9 cellular contexts compared by ENCODE assay signal in the genomic region with DNA sequence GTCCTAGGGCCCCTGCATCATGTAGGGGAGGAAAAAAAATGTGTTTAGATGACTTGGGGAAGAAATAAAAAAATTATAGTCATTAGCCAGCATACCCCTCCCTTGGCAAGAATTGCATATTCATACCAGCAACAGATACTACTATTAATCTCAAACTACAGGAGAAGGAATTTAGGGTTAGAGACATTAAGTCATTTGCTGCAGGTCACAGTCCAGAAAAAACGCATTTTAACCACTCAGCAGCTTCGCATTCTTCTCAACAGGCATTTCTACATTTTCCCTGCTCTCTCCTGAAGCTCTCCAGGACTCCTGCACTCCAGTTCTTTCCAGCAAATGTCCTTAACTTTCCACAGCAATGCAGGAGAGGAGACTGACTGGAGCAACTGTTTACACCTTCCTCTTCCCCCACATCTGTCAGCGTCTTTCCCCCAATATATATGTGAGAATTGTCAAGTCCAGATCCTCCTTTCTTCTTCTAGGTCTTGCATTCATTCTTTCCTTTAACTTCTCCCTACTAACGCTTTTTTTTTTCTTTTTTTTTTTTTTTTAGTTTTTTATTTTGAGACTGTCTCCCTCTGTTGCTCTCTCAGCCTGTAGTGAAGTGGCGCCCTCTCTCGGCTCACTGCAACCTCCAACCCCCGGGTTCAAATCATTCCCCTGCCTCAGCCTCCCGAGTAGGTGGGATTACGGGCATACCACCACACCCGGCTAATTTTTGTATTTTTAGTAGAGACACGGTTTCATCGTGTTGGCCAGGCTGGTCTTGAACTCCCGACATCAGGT.
A peak's percentile ranks its signal among the peaks of the same experiment; 100 is the strongest.
DNase-seq lines count a peak whose midpoint lies in the region; ATAC-seq and TF ChIP-seq lines count a peak whose summit lies in the region.
"Had no signal": no experiment of that assay in that cellular context is flagged by ENCODE, and none has a peak within 500 bp of the region (broad histone marks: within the 10 kb centered on the region; RNA-seq: fewer than 3 reads in every experiment).

No MANE protein-coding gene starts in this region.

- DNase-seq in activated CD4-positive, alpha-beta T cell treated with anti-CD3 and anti-CD28 coated beads for 4 hours = peak; percentile 1 to 3
- no peak for DNase-seq in activated CD4-positive, alpha-beta T cell treated with anti-CD3 and anti-CD28 coated beads for 1 hour
- DNase-seq in OCI-M1 (lab: John Stamatoyannopoulos, UW) (peak; percentile 19), epithelial cell of esophagus (ENCODE audit: low read depth) (no peak), foreskin melanocyte (no peak), AG20443 (ENCODE audit: low spot score) (no peak)
- peak; percentile 14 for DNase-seq in stimulated activated CD4-positive, alpha-beta T cell treated with anti-CD3 and anti-CD28 coated beads, Interleukin-4, amount 100 ng/mL, for 1 hour
- DNase-seq: NCI-H2171 had no signal

- no peak overlapping the region for H3K4me3 ChIP-seq in epithelial cell of esophagus (ENCODE audit: low read length)

- ATAC-seq in HG02571 (IDR thresholded peaks at IDR 0.05; ENCODE audit: unreplicated experiment) = no peak

- TF ChIP-seq CTCF in epithelial cell of esophagus (IDR thresholded peaks at IDR 0.05; ENCODE audit: insufficient read depth, low read depth, low read length, missing control alignments) = peak; percentile 32

Comparison
In these comparisons a context has a peak if more than half of its experiments do, and no peak if none do; other contexts are left out.
1. DNase-seq: peak in activated CD4-positive, alpha-beta T cell treated with anti-CD3 and anti-CD28 coated beads for 4 hours (2 of 2), OCI-M1 (single experiment) and stimulated activated CD4-positive, alpha-beta T cell treated with anti-CD3 and anti-CD28 coated beads, Interleukin-4, amount 100 ng/mL, for 1 hour (single experiment); none in activated CD4-positive, alpha-beta T cell treated with anti-CD3 and anti-CD28 coated beads for 1 hour (single experiment), epithelial cell of esophagus (single experiment), foreskin melanocyte (single experiment) and AG20443 (single experiment).